Comparison of ENCODE assay signal across 9 cellular contexts in genomic region chr11:121494355-121495099, GRCh38. TPM values are rescaled to one million over a fixed set of nuclear protein-coding genes. Genes with fewer than 3 reads are reported as not detected.
DNase-seq lines count a peak whose midpoint lies in the region; ATAC-seq and TF ChIP-seq lines count a peak whose summit lies in the region.
"Had no signal": no experiment of that assay in that cellular context is flagged by ENCODE, and none has a peak within 500 bp of the region (broad histone marks: within the 10 kb centered on the region; RNA-seq: fewer than 3 reads in every experiment).

No MANE protein-coding gene starts in this region.

- H3K27me3 ChIP-seq in right atrium auricular region = no peaks in the 10 kb centered on the region
- no peaks in the 10 kb centered on the region for H3K27me3 ChIP-seq in heart left ventricle
- no peaks in the 10 kb centered on the region for H3K27me3 ChIP-seq in body of pancreas

- no peaks in the 10 kb centered on the region for H3K27me3 Mint-ChIP-seq in activated T-helper 1 cell treated with anti-CD3 and anti-CD28 coated beads, Interleukin-12 subunit alpha, Interleukin-12 subunit beta, Interleukin-2, Interleukin-4 antibody, amounts not matched to agents 30 ng/mL and 10 ng/mL and 1 ng/mL, durations not matched to agents 14 hours and 24 hours and 36 hours (ENCODE audit: insufficient read depth)

- peaks cover 31% of the 10 kb centered on the region for H3K4me1 Mint-ChIP-seq in activated T-helper 1 cell treated with anti-CD3 and anti-CD28 coated beads, Interleukin-12 subunit alpha, Interleukin-12 subunit beta, Interleukin-2, Interleukin-4 antibody, amounts not matched to agents 30 ng/mL and 10 ng/mL and 1 ng/mL, durations not matched to agents 14 hours and 24 hours and 36 hours (ENCODE audit: low read depth)

- no peaks in the 10 kb centered on the region for H3K9me3 ChIP-seq in right atrium auricular region
- H3K9me3 ChIP-seq in heart left ventricle = no peaks in the 10 kb centered on the region
- no peaks in the 10 kb centered on the region for H3K9me3 ChIP-seq in body of pancreas

- TF ChIP-seq CTCF in right atrium auricular region (IDR thresholded peaks at IDR 0.05) = no peak
- no peak for TF ChIP-seq CTCF in heart left ventricle (IDR thresholded peaks at IDR 0.05)
- TF ChIP-seq CTCF in body of pancreas (IDR thresholded peaks at IDR 0.05) = no peak

- no peak for ATAC-seq in heart left ventricle
- ATAC-seq in HG03575 (IDR thresholded peaks at IDR 0.05; ENCODE audit: extremely low read depth, insufficient number of reproducible peaks, low FRiP score, unreplicated experiment) = peak; percentile 61
- ATAC-seq in body of pancreas = no peak

- H3K4me3 ChIP-seq in right atrium auricular region (no peak overlapping the region), heart left ventricle (no peak overlapping the region), body of pancreas (no peak overlapping the region)

- H3K4me1 ChIP-seq in right atrium auricular region = no peaks in the 10 kb centered on the region
- peaks cover 0 to 13% (median 0%) of the 10 kb centered on the region in 12 donors for H3K4me1 ChIP-seq in heart left ventricle
- H3K4me1 ChIP-seq in body of pancreas = no peaks in the 10 kb centered on the region

- H3K27ac Mint-ChIP-seq in activated T-helper 1 cell treated with anti-CD3 and anti-CD28 coated beads, Interleukin-12 subunit alpha, Interleukin-12 subunit beta, Interleukin-2, Interleukin-4 antibody, amounts not matched to agents 30 ng/mL and 10 ng/mL and 1 ng/mL, durations not matched to agents 14 hours and 24 hours and 36 hours = peak overlapping the region; percentile 66

- H3K36me3 Mint-ChIP-seq in activated T-helper 1 cell treated with anti-CD3 and anti-CD28 coated beads, Interleukin-12 subunit alpha, Interleukin-12 subunit beta, Interleukin-2, Interleukin-4 antibody, amounts not matched to agents 30 ng/mL and 10 ng/mL and 1 ng/mL, durations not matched to agents 14 hours and 24 hours and 36 hours (ENCODE audit: low read depth) = peaks cover 55% of the 10 kb centered on the region

- no peaks in the 10 kb centered on the region for H3K36me3 ChIP-seq in right atrium auricular region
- H3K36me3 ChIP-seq in heart left ventricle = peaks cover 0 to 26% (median 0%) of the 10 kb centered on the region in 9 donors
- H3K36me3 ChIP-seq in body of pancreas (replicated peaks in 1 of 2; ENCODE audit: insufficient read depth in 1 of 2, low read depth in 2 of 2) = no peaks in the 10 kb centered on the region

- no peak for TF ChIP-seq POLR2A in heart left ventricle (IDR thresholded peaks at IDR 0.05)
- TF ChIP-seq POLR2A in body of pancreas (IDR thresholded peaks at IDR 0.05) = no peak

- peak overlapping the region; percentile 39 for H3K4me3 Mint-ChIP-seq in activated T-helper 1 cell treated with anti-CD3 and anti-CD28 coated beads, Interleukin-12 subunit alpha, Interleukin-12 subunit beta, Interleukin-2, Interleukin-4 antibody, amounts not matched to agents 30 ng/mL and 10 ng/mL and 1 ng/mL, durations not matched to agents 14 hours and 24 hours and 36 hours

- intact Hi-C loops in heart left ventricle (cut with DNase I) (no loop called here), body of pancreas (cut with DNase I) (no loop called here)
- intact Hi-C loops in activated T-helper 1 cell treated with anti-CD3 and anti-CD28 coated beads, Interleukin-12 subunit alpha, Interleukin-12 subunit beta, Interleukin-2, Interleukin-4 antibody, amounts not matched to agents 30 ng/mL and 10 ng/mL and 1 ng/mL, durations not matched to agents 14 hours and 24 hours and 36 hours (cut with micrococcal nuclease) = loop anchor here (1.0 to 2.0 kb wide), 4 partner anchors 12 to 46 kb away; no protein-coding TSS in a partner anchor

- no peaks in the 10 kb centered on the region for H3K9me3 Mint-ChIP-seq in activated T-helper 1 cell treated with anti-CD3 and anti-CD28 coated beads, Interleukin-12 subunit alpha, Interleukin-12 subunit beta, Interleukin-2, Interleukin-4 antibody, amounts not matched to agents 30 ng/mL and 10 ng/mL and 1 ng/mL, durations not matched to agents 14 hours and 24 hours and 36 hours

- WGBS in heart left ventricle, 4 donors = 60 to 69% (median 65%) methylated on average over 7 of the region's 7 CpGs
- WGBS in body of pancreas, 2 donors = 68 to 75% methylated on average over 7 of the region's 7 CpGs

- DNase-seq in right atrium auricular region (ENCODE audit: low spot score) (peak; percentile 5), heart left ventricle (no peak), body of pancreas (no peak), NK-92 (lab: John Stamatoyannopoulos, UW; ENCODE audit: unreplicated experiment) (no peak), AG08395 (ENCODE audit: low spot score) (no peak)
- DNase-seq in activated T-helper 1 cell treated with anti-CD3 and anti-CD28 coated beads, Interleukin-12 subunit alpha, Interleukin-12 subunit beta, Interleukin-2, Interleukin-4 antibody, amounts not matched to agents 30 ng/mL and 10 ng/mL and 1 ng/mL, durations not matched to agents 14 hours and 24 hours and 36 hours (ENCODE audit: low spot score) = no peak
- DNase-seq in stimulated activated CD8-positive, alpha-beta memory T cell treated with anti-CD3 and anti-CD28 coated beads, Interleukin-2, amount 100 ng/mL, for 48 hours (ENCODE audit: low read depth in 2 of 2) = peak; percentile 27 to 37

- H3K27ac ChIP-seq in right atrium auricular region (no peak overlapping the region), heart left ventricle (no peak overlapping the region), body of pancreas (no peak overlapping the region)
- H3K27ac ChIP-seq: C4-2B had no signal

RNA-seq across cellular contexts. Expression of gene SORL1, which starts 42.4 kb away (rescaled TPM):
- total RNA-seq in right atrium auricular region = 1 to 10 TPM; 6.4 to 7.5 TPM
- 10 to 100 TPM in 3 of 9 donors, 1 to 10 TPM in 6; 2.9 to 20.5 (median 5.8) TPM for total RNA-seq in heart left ventricle
- under 1 TPM; 0.72 to 0.83 TPM for polyA plus RNA-seq in heart left ventricle
- total RNA-seq in activated T-helper 1 cell treated with anti-CD3 and anti-CD28 coated beads, Interleukin-12 subunit alpha, Interleukin-12 subunit beta, Interleukin-2, Interleukin-4 antibody, amounts not matched to agents 30 ng/mL and 10 ng/mL and 1 ng/mL, durations not matched to agents 14 hours and 24 hours and 36 hours = 19.2 and 20.9 TPM in 2 replicates
- 10 to 100 TPM; 25.1 to 26.5 TPM for total RNA-seq in body of pancreas

Comparison
In these comparisons a context has a peak if more than half of its experiments do, and no peak if none do; other contexts are left out.
1. DNase-seq: peak in right atrium auricular region (single experiment) and stimulated activated CD8-positive, alpha-beta memory T cell treated with anti-CD3 and anti-CD28 coated beads, Interleukin-2, amount 100 ng/mL, for 48 hours (2 of 2); none in heart left ventricle (0 of 5), activated T-helper 1 cell treated with anti-CD3 and anti-CD28 coated beads, Interleukin-12 subunit alpha, Interleukin-12 subunit beta, Interleukin-2, Interleukin-4 antibody, amounts not matched to agents 30 ng/mL and 10 ng/mL and 1 ng/mL, durations not matched to agents 14 hours and 24 hours and 36 hours (single experiment), body of pancreas (0 of 4), NK-92 (single experiment) and AG08395 (single experiment).